In the genomic region with DNA sequence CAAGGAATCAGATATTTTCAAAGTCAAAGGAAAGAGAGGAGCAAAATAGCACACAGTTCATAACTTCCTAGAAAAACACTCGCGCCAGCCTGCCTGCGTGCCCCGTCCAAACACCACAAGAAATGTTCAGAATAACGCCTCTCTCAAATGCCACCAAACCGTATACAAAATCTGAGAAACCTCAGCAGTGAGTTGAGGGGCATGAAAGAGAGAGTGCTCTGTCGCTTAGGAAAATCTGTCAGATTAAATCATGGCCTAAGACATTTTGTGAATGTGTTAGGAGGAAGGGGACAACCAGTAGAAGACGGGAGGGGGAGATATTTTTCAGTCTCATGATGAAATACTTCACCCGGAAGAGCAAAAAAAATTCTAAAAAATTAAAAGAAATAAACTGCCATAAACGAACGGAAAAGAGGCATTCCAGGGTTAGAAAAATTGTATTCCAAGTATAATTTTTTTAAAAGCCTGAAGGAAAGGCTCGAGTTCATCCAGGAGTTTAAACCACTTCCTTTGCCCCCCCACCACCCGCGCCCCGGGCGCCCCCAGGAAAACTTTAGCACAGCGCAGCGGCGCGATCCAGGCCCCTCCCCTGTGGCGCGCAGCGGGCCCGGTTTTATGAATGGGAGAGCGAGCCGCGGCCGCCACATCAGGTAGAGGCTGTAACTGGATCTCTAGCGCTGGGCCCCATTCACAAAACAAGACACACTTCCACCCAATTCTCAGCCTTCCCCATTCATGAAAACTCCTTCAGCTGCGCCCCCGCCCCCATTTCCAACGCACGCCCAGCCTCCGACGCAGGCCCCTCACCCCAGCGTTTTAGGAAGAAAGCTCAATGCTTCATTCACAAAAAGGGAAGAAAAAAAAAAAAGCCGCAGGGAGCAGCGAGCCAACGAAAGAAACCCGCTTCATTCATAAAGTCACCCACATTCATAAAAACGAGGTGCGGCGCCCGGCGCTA, we compare ENCODE assay signal across 8 cellular contexts. TPM values are rescaled to one million over a fixed set of nuclear protein-coding genes. Genes with fewer than 3 reads are reported as not detected.
DNase-seq lines count a peak whose midpoint lies in the region; ATAC-seq and TF ChIP-seq lines count a peak whose summit lies in the region.

No MANE protein-coding gene starts in this region.

- no peaks in the 10 kb centered on the region for H3K9me2 ChIP-seq in Karpas-422 (replicated peaks; ENCODE audit: insufficient read depth, low read length)

- no peaks in the 10 kb centered on the region for H3K36me3 Mint-ChIP-seq in naive thymus-derived CD4-positive, alpha-beta T cell

- peak overlapping the region in 2 of 9 donors; percentile 29 to 59 for H3K27ac Mint-ChIP-seq in naive thymus-derived CD4-positive, alpha-beta T cell

- H3K9ac ChIP-seq in Karpas-422 (ENCODE audit: low read length), result peak overlapping the region; percentile 82

- 3 to 5% methylated on average over 45 of the region's 45 CpGs for WGBS in tibial nerve, 2 donors

- no peak for TF ChIP-seq CTCF in fibroblast of villous mesenchyme (IDR thresholded peaks at IDR 0.05; ENCODE audit: insufficient read depth, low read depth, low read length)
- TF ChIP-seq CTCF in tibial nerve (IDR thresholded peaks at IDR 0.05), result no peak

- peak in 1 of 2 donors; percentile 22 for TF ChIP-seq EP300 in tibial nerve (IDR thresholded peaks at IDR 0.05)

- H3K27me3 ChIP-seq in Karpas-422 (ENCODE audit: low read length) (no peaks in the 10 kb centered on the region), tibial nerve (peaks cover 0 to 6% of the 10 kb centered on the region in 2 donors)
- peaks cover 22 to 54% of the 10 kb centered on the region in 2 donors for H3K27me3 ChIP-seq in naive thymus-derived CD4-positive, alpha-beta T cell (ENCODE audit: control insufficient read depth in 2 of 2, insufficient read depth in 2 of 2, low read length in 2 of 2)

- peak overlapping the region; percentile 85 to 94 (median 87) for H3K4me3 Mint-ChIP-seq in naive thymus-derived CD4-positive, alpha-beta T cell

- H3K4me3 ChIP-seq in Karpas-422 (ENCODE audit: low read length) (peak overlapping the region; percentile 76), fibroblast of villous mesenchyme (ENCODE audit: low read depth, low read length) (peak overlapping the region; percentile 95), tibial nerve (peak overlapping the region; percentile 43 to 84 (median 54))
- peak overlapping the region; percentile 71 for H3K4me3 ChIP-seq in naive thymus-derived CD4-positive, alpha-beta T cell (ENCODE audit: low read length)

- H3K4me1 Mint-ChIP-seq in naive thymus-derived CD4-positive, alpha-beta T cell, result peaks cover 34 to 38% (median 38%) of the 10 kb centered on the region in 7 donors

- peaks cover 0 to 5% (median 0%) of the 10 kb centered on the region in 11 donors for H3K9me3 Mint-ChIP-seq in naive thymus-derived CD4-positive, alpha-beta T cell

- 0 out of 2 replicates have a peak, but pooled peaks cover 4% of the 10 kb centered on the region for H3K36me3 ChIP-seq in Karpas-422 (ENCODE audit: insufficient read depth, low read length)
- H3K36me3 ChIP-seq in naive thymus-derived CD4-positive, alpha-beta T cell (ENCODE audit: control insufficient read depth in 2 of 3, insufficient read depth in 3 of 3, low read length in 3 of 3), result no peaks in the 10 kb centered on the region
- no peaks in the 10 kb centered on the region for H3K36me3 ChIP-seq in tibial nerve

- intact Hi-C loops in naive thymus-derived CD4-positive, alpha-beta T cell (cut with micrococcal nuclease), result loop anchor here (2.0 to 10.0 kb wide), 14 partner anchors 41 to 719 kb away; a partner anchor contains a TSS

- peaks cover 78 to 87% (median 86%) of the 10 kb centered on the region in 5 donors for H3K27me3 Mint-ChIP-seq in naive thymus-derived CD4-positive, alpha-beta T cell

- peak overlapping the region; percentile 72 for H2AFZ ChIP-seq in Karpas-422 (ENCODE audit: low read length)

- POLR2A ChIA-PET in naive thymus-derived CD4-positive, alpha-beta T cell (lab: Charles Lee), result no interaction called here

- H3K4me2 ChIP-seq in Karpas-422 (ENCODE audit: low read depth, low read length, poor library complexity, severe bottlenecking), result peak overlapping the region; percentile 88

- peak in 1 of 2 donors; percentile 28 for TF ChIP-seq POLR2A in tibial nerve (IDR thresholded peaks at IDR 0.05)

- CTCF ChIA-PET in naive thymus-derived CD4-positive, alpha-beta T cell (lab: Charles Lee), result no interaction called here

- H3K27ac ChIP-seq in Karpas-422 (ENCODE audit: low read length) (peak overlapping the region; percentile 84), tibial nerve (peak overlapping the region in 2 of 4 donors; percentile 82 to 86)
- no peak overlapping the region for H3K27ac ChIP-seq in naive thymus-derived CD4-positive, alpha-beta T cell (ENCODE audit: low read depth, low read length)

- peaks cover 9% of the 10 kb centered on the region; the same call in 1 of the 2 replicates for H4K20me1 ChIP-seq in Karpas-422 (ENCODE audit: insufficient read depth, low read depth, low read length)

- peak; percentile 30 for DNase-seq in GF-D8 (lab: John Stamatoyannopoulos, UW)
- DNase-seq in Karpas-422, result peak; percentile 91
- peak; percentile 78 for DNase-seq in OCI-M1 (lab: John Stamatoyannopoulos, UW)
- DNase-seq in activated effector memory CD4-positive, alpha-beta T cell treated with Interleukin-2 at 50 U/mL for 16 hours, result peak; percentile 41
- DNase-seq in fibroblast of villous mesenchyme (ENCODE audit: low read depth), result peak; percentile 84
- peak in 8 of 9 donors; percentile 31 to 59 (median 42) for DNase-seq in naive thymus-derived CD4-positive, alpha-beta T cell
- DNase-seq in tibial nerve (ENCODE audit: low spot score in 2 of 2), result peak; percentile 40 to 54

- H3K9me3 ChIP-seq in Karpas-422 (ENCODE audit: low read length) (no peaks in the 10 kb centered on the region), tibial nerve (no peaks in the 10 kb centered on the region)
- H3K9me3 ChIP-seq in naive thymus-derived CD4-positive, alpha-beta T cell (ENCODE audit: control insufficient read depth in 2 of 3, low read length in 3 of 3), result no peaks in the 10 kb centered on the region

- H3K79me2 ChIP-seq in Karpas-422 (ENCODE audit: low read length), result peaks cover 24% of the 10 kb centered on the region

- peaks cover 52% of the 10 kb centered on the region for H3K4me1 ChIP-seq in Karpas-422 (ENCODE audit: low read length)
- peaks cover 23 to 35% of the 10 kb centered on the region in 2 donors for H3K4me1 ChIP-seq in naive thymus-derived CD4-positive, alpha-beta T cell (ENCODE audit: control insufficient read depth in 2 of 2, insufficient read depth in 2 of 2, low read length in 2 of 2)
- H3K4me1 ChIP-seq in tibial nerve, result peaks cover 0 to 51% (median 19%) of the 10 kb centered on the region in 4 donors

- no peak for ATAC-seq in naive thymus-derived CD4-positive, alpha-beta T cell
- ATAC-seq in GM18907 (IDR thresholded peaks at IDR 0.05; ENCODE audit: unreplicated experiment), result no peak

RNA-seq across cellular contexts. Expression of a gene that starts 1.5 kb away (rescaled TPM):
- total RNA-seq in Karpas-422 (2014; rRNA removed; shearing (Covaris generic); ENCODE audit: low replicate concordance), result 85.1 and 111 TPM in 2 replicates
- total RNA-seq in fibroblast of villous mesenchyme, result 43.8 and 54.8 TPM in 2 replicates
- total RNA-seq in naive thymus-derived CD4-positive, alpha-beta T cell, result 1 to 10 TPM in 2 of 5 experiments, under 1 TPM in 2, not detected in 1; 0.56 to 2.3 (median 0.97) TPM
- not detected for polyA plus RNA-seq in naive thymus-derived CD4-positive, alpha-beta T cell
- 10 to 100 TPM in 3 of 4 donors, 1 to 10 TPM in 1; 9.8 to 18.3 (median 12.2) TPM for total RNA-seq in tibial nerve

Comparison
In these comparisons a context has a peak if more than half of its experiments do, and no peak if none do; other contexts are left out.
1. DNase-seq: peak in every context shown above with its lines; median percentile 91 in Karpas-422; 84 in fibroblast of villous mesenchyme; 78 in OCI-M1; 47 in tibial nerve; 42 in naive thymus-derived CD4-positive, alpha-beta T cell; 41 in activated effector memory CD4-positive, alpha-beta T cell treated with Interleukin-2 at 50 U/mL for 16 hours; 30 in GF-D8.